Comparison of ENCODE assay signal across 9 cellular contexts in the genomic region with DNA sequence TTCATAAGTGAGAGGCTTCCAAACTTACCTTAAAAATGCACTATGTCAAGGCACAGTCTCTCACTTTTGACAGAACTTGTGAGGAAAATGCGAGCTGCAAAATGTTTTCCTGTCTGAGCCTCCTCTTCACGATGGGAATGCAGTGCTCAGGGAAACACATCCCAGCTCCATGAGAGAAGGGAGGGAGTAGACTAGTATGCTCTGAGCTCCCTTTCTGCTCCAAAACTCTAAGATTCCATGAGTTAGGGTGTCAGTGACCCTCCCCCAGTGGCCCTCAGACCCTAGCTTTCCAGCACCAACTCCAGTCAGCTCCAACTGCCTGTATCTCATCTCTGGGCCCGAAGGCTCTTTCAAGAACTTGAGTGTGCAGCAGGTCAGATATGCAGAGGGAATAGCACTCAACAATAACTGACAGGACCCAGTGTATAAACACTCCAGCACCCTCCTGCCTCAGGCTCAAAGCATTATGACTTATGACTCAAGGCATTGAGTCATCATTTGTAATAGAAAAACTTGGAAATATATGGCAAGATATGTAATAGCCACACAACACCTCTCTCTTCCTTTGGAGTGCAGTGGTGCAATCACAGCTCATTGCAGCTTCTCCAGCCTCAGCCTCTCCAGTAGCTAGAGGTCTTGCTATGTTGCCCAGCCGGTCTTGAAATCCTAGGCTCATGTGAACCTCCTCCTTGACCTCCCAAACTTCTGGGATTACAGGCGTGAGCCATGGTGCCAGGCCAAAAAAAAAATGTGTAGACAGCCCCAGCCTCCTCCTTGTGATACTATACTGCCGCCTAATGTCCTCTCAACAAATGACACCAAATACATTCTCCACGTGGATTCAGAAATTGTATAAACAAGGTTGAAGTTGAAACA. TPM values are rescaled to one million over a fixed set of nuclear protein-coding genes. Genes with fewer than 3 reads are reported as not detected.
DNase-seq lines count a peak whose midpoint lies in the region; ATAC-seq and TF ChIP-seq lines count a peak whose summit lies in the region.
"Had no signal": no experiment of that assay in that cellular context is flagged by ENCODE, and none has a peak within 500 bp of the region (broad histone marks: within the 10 kb centered on the region; RNA-seq: fewer than 3 reads in every experiment).

No MANE protein-coding gene starts in this region.

- POLR2A ChIA-PET in Caco-2 (lab: Charles Lee): no interaction called here

- H3K4me2 ChIP-seq in skeletal muscle satellite cell (ENCODE audit: low read length): peak overlapping the region; percentile 53

- no peak overlapping the region for H3K27ac Mint-ChIP-seq in Caco-2 (ENCODE audit: unreplicated experiment)

- DNase-seq in Caco-2: peak; percentile 55 to 69
- peak; percentile 64 for DNase-seq in GM20000 (ENCODE audit: low spot score)
- DNase-seq in NCI-H226: peak; percentile 98
- DNase-seq in ascending aorta (ENCODE audit: low spot score in 2 of 2): peak in 1 of 2 donors; percentile 71
- no peak for DNase-seq in right atrium auricular region (ENCODE audit: low spot score)
- no peak for DNase-seq in NK-92 (lab: John Stamatoyannopoulos, UW; ENCODE audit: unreplicated experiment)

- ATAC-seq in GM21717 (IDR thresholded peaks at IDR 0.05; ENCODE audit: unreplicated experiment): no peak

- H3K4me3 Mint-ChIP-seq in Caco-2 (ENCODE audit: unreplicated experiment): no peak overlapping the region

- no TSS peak for BruUV-seq in Caco-2 (replicated peaks; lab: Mats Ljungman, UMichigan)

- H3K36me3 ChIP-seq in Caco-2 (ENCODE audit: control insufficient read depth, insufficient read depth, low read length) (no peaks in the 10 kb centered on the region; the same call in 1 of the 2 replicates), ascending aorta (no peaks in the 10 kb centered on the region), right atrium auricular region (no peaks in the 10 kb centered on the region), skeletal muscle satellite cell (ENCODE audit: insufficient read depth, low read length) (no peaks in the 10 kb centered on the region)

- TF ChIP-seq CTCF in Caco-2 (IDR thresholded peaks at IDR 0.05; ENCODE audit: insufficient read depth in 1 of 2, low read depth in 1 of 2, low read length in 1 of 2, severe bottlenecking in 1 of 2, unreplicated experiment in 1 of 2): peak; percentile 84 to 85
- TF ChIP-seq CTCF in GM20000 (IDR thresholded peaks at IDR 0.05; ENCODE audit: extremely low read depth, missing control alignments): peak; percentile 54
- TF ChIP-seq CTCF in ascending aorta (IDR thresholded peaks at IDR 0.05): peak; percentile 52 to 76 (median 67)
- TF ChIP-seq CTCF in right atrium auricular region (IDR thresholded peaks at IDR 0.05): peak; percentile 68 to 81

- no peaks in the 10 kb centered on the region for H3K36me3 Mint-ChIP-seq in Caco-2 (ENCODE audit: insufficient read depth, unreplicated experiment)

- H3K9me3 ChIP-seq in Caco-2: peaks cover 7% of the 10 kb centered on the region; the same call in 1 of the 2 replicates
- H3K9me3 ChIP-seq in ascending aorta: no peaks in the 10 kb centered on the region
- no peaks in the 10 kb centered on the region for H3K9me3 ChIP-seq in right atrium auricular region
- H3K9me3 ChIP-seq in skeletal muscle satellite cell (replicated peaks; ENCODE audit: low read length): no peaks in the 10 kb centered on the region

- intact Hi-C loops in Caco-2 (cut with micrococcal nuclease; ENCODE audit: unreplicated experiment): loop anchor here (1.0 to 2.0 kb wide), 4 partner anchors 40 to 184 kb away; no protein-coding TSS in a partner anchor
- intact Hi-C loops in ascending aorta (cut with DNase I): loop anchor here (1.0 to 5.0 kb wide), 5 partner anchors 42 to 214 kb away; partner anchors contain the start of gene ABHD12

- CTCF ChIA-PET in Caco-2 (lab: Charles Lee): interaction anchor here (1.0 to 1.1 kb wide), 3 partner anchors 9 to 185 kb away, joined by 3 to 4 read pairs (median 4); no protein-coding TSS in a partner anchor

- H3K4me3 ChIP-seq in Caco-2 (ENCODE audit: low read depth, low read length) (no peak overlapping the region), ascending aorta (no peak overlapping the region), right atrium auricular region (no peak overlapping the region), skeletal muscle satellite cell (ENCODE audit: low read length) (no peak overlapping the region)
- H3K4me3 ChIP-seq: skin epidermis had no signal

- H3K9me3 Mint-ChIP-seq in Caco-2 (ENCODE audit: unreplicated experiment): peaks cover 8% of the 10 kb centered on the region

- H3K27me3 Mint-ChIP-seq in Caco-2 (ENCODE audit: insufficient read depth, unreplicated experiment): no peaks in the 10 kb centered on the region

- H3K9ac ChIP-seq in skeletal muscle satellite cell (ENCODE audit: low read depth, low read length): no peak overlapping the region

- H3K27ac ChIP-seq in ascending aorta: peak overlapping the region; percentile 9 to 22
- H3K27ac ChIP-seq in right atrium auricular region: no peak overlapping the region

- peaks cover 2% of the 10 kb centered on the region; the same call in 1 of the 2 replicates for H3K4me1 ChIP-seq in Caco-2
- H3K4me1 ChIP-seq in ascending aorta: peaks cover 0 to 4% of the 10 kb centered on the region in 2 donors
- H3K4me1 ChIP-seq in right atrium auricular region: peaks cover 0 to 6% of the 10 kb centered on the region in 2 donors
- H3K4me1 ChIP-seq in skeletal muscle satellite cell (ENCODE audit: control insufficient read depth, insufficient read depth, low read length): peaks cover 21% of the 10 kb centered on the region

- H3K4me1 Mint-ChIP-seq in Caco-2 (ENCODE audit: low read depth, unreplicated experiment): no peaks in the 10 kb centered on the region

- no peaks in the 10 kb centered on the region for H3K27me3 ChIP-seq in Caco-2 (replicated peaks; ENCODE audit: control insufficient read depth, insufficient read depth, low read length)
- no peaks in the 10 kb centered on the region for H3K27me3 ChIP-seq in ascending aorta
- H3K27me3 ChIP-seq in right atrium auricular region: no peaks in the 10 kb centered on the region
- H3K27me3 ChIP-seq in skeletal muscle satellite cell (ENCODE audit: control insufficient read depth, insufficient read depth, low read length): peaks cover 14% of the 10 kb centered on the region

RNA-seq across cellular contexts. Expression of gene ENTPD6, which starts 16.7 kb away (rescaled TPM):
- total RNA-seq in Caco-2 (2022): 86.6 and 89.4 TPM in 2 replicates
- total RNA-seq in ascending aorta: 66.5 TPM
- total RNA-seq in right atrium auricular region: 100 to 1,000 TPM in 1 of 2 donors, 10 to 100 TPM in 1; 75.9 to 116 TPM
- total RNA-seq in skeletal muscle satellite cell (2012; rRNA removed): 75.4 and 76.6 TPM in 2 replicates

Comparison
In these comparisons a context has a peak if more than half of its experiments do, and no peak if none do; other contexts are left out.
1. DNase-seq: peak in Caco-2 (2 of 2), GM20000 (single experiment) and NCI-H226 (single experiment); none in right atrium auricular region (single experiment) and NK-92 (single experiment).
2. H3K27ac ChIP-seq: peak in ascending aorta (2 of 2); none in right atrium auricular region (0 of 2).
3. Peak in every context shown above with its lines, with median percentiles within 50 percentile points of each other: CTCF ChIP-seq.